ENCODE assay signal across 8 cellular contexts in genomic region chr10:127990846-127991542, GRCh38.
DNase-seq lines count a peak whose midpoint lies in the region; ATAC-seq and TF ChIP-seq lines count a peak whose summit lies in the region.

No MANE protein-coding gene starts in this region.

- H3K36me3 Mint-ChIP-seq in Calu3 (ENCODE audit: insufficient read depth, unreplicated experiment) (no peaks in the 10 kb centered on the region), T-helper 17 cell (ENCODE audit: low read depth) (no peaks in the 10 kb centered on the region)

- CTCF ChIA-PET in Calu3 (lab: Charles Lee) = interaction anchor here (0.6 to 1.4 kb wide), 5 partner anchors 11 to 121 kb away, joined by 3 to 4 read pairs (median 4); partner anchors contain the start of gene PTPRE

- in situ Hi-C loops in gastrocnemius medialis (cut with MboI; ENCODE audit: low sequenced_read_pairs in 4 of 4) = no loop called here

- ATAC-seq in T-helper 17 cell (peak; percentile 72), gastrocnemius medialis (peak in 1 of 2 donors; percentile 49), HG02588 (IDR thresholded peaks at IDR 0.05; ENCODE audit: unreplicated experiment) (no peak), GM21367 (IDR thresholded peaks at IDR 0.05; ENCODE audit: unreplicated experiment) (no peak)

- H3K4me1 ChIP-seq in gastrocnemius medialis = peaks cover 5 to 10% of the 10 kb centered on the region in 2 donors

- H3K4me3 Mint-ChIP-seq in Calu3 (ENCODE audit: low read depth, unreplicated experiment) (peak overlapping the region; percentile 54), T-helper 17 cell (peak overlapping the region; percentile 72)

- TF ChIP-seq POLR2A in gastrocnemius medialis (IDR thresholded peaks at IDR 0.05) = no peak

- peak overlapping the region; percentile 51 to 81 for H3K27ac ChIP-seq in coronary artery
- H3K27ac ChIP-seq in gastrocnemius medialis = peak overlapping the region; percentile 15 to 66 (median 45)

- H3K9me3 ChIP-seq in T-helper 17 cell (ENCODE audit: control insufficient read depth, low read length, poor library complexity, severe bottlenecking) (no peaks in the 10 kb centered on the region), gastrocnemius medialis (no peaks in the 10 kb centered on the region)

- H3K9me3 Mint-ChIP-seq in Calu3 (ENCODE audit: low read depth, unreplicated experiment) = no peaks in the 10 kb centered on the region

- peaks cover 32% of the 10 kb centered on the region for H3K4me1 Mint-ChIP-seq in Calu3 (ENCODE audit: low read depth, unreplicated experiment)
- H3K4me1 Mint-ChIP-seq in T-helper 17 cell = peaks cover 8% of the 10 kb centered on the region

- H3K27me3 ChIP-seq in gastrocnemius medialis = no peaks in the 10 kb centered on the region

- TF ChIP-seq CTCF in Calu3 (IDR thresholded peaks at IDR 0.05; ENCODE audit: unreplicated experiment) (no peak), coronary artery (IDR thresholded peaks at IDR 0.05) (no peak), gastrocnemius medialis (IDR thresholded peaks at IDR 0.05 in 4 of 5, conservative IDR thresholded peaks at IDR 0.05 in 1 of 5) (no peak)

- peak; percentile 42 for DNase-seq in Calu3
- no peak for DNase-seq in T-helper 17 cell
- peak; percentile 57 for DNase-seq in coronary artery (ENCODE audit: low spot score)
- DNase-seq in gastrocnemius medialis = no peak
- no peak for DNase-seq in SHP77 treated with DMSO at 0.1 percent for 48 hours (lab: John Stamatoyannopoulos, UW)
- no peak for DNase-seq in NCI-H2196 treated with DMSO at 0.1 percent for 48 hours (lab: John Stamatoyannopoulos, UW; ENCODE audit: unreplicated experiment)

- H3K36me3 ChIP-seq in gastrocnemius medialis = no peaks in the 10 kb centered on the region

- H3K27ac Mint-ChIP-seq in Calu3 (ENCODE audit: unreplicated experiment) (peak overlapping the region; percentile 94), T-helper 17 cell (peak overlapping the region; percentile 83)

- BruUV-seq in Calu3 (replicated peaks; lab: Mats Ljungman, UMichigan) = no TSS peak

- intact Hi-C loops in Calu3 (cut with micrococcal nuclease; ENCODE audit: unreplicated experiment) (loop anchor here (1.0 kb wide), 1 partner anchor 46 kb away; no protein-coding TSS in a partner anchor), gastrocnemius medialis (cut with DNase I; ENCODE audit: low total_unique reads) (no loop called here)

- H3K27me3 Mint-ChIP-seq in Calu3 (ENCODE audit: unreplicated experiment) = no peaks in the 10 kb centered on the region
- H3K27me3 Mint-ChIP-seq in T-helper 17 cell = peaks cover 15% of the 10 kb centered on the region

- peak overlapping the region; percentile 18 for H3K4me3 ChIP-seq in coronary artery
- no peak overlapping the region for H3K4me3 ChIP-seq in gastrocnemius medialis

Comparison
In these comparisons a context has a peak if more than half of its experiments do, and no peak if none do; other contexts are left out.
1. DNase-seq: peak in Calu3 (single experiment) and coronary artery (single experiment); none in T-helper 17 cell (0 of 3), gastrocnemius medialis (0 of 2), SHP77 treated with DMSO at 0.1 percent for 48 hours (single experiment) and NCI-H2196 treated with DMSO at 0.1 percent for 48 hours (single experiment).